Comparison of ENCODE assay signal across 8 cellular contexts in the genomic region with DNA sequence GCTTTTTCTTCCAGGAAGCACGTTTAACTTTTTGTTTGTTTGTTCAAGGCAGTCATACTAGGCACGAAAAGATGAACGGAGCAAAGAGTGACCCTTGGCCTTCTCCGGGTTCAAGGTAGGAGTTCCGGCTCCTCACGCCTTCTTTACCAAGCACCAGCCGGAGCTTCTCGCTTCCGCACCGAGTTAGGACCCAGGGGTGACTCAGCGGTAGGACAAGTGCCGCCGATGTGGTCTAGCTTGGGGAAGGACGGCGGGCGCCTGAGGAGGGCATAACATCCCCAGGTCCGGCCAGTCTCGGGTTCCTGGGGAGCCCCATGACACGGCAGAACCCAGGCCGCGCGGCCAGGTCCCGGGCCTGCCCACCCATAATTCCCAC. TPM values are rescaled to one million over a fixed set of nuclear protein-coding genes. Genes with fewer than 3 reads are reported as not detected.
DNase-seq lines count a peak whose midpoint lies in the region; ATAC-seq and TF ChIP-seq lines count a peak whose summit lies in the region.

No MANE protein-coding gene starts in this region.

- no peaks in the 10 kb centered on the region for H3K9me3 ChIP-seq in RWPE2 (ENCODE audit: severe bottlenecking)
- no peaks in the 10 kb centered on the region for H3K9me3 ChIP-seq in adrenal gland (replicated peaks in 1 of 3)
- H3K9me3 ChIP-seq in iPS-15b (ENCODE audit: control insufficient read depth, insufficient read depth, low read length): no peaks in the 10 kb centered on the region

- DNase-seq in AG08396 (ENCODE audit: low spot score) (peak; percentile 40), RWPE2 (ENCODE audit: low spot score) (peak; percentile 79), adrenal gland (peak in 6 of 7 donors; percentile 66 to 77 (median 71)), NCI-H446 (lab: John Stamatoyannopoulos, UW) (no peak)
- peak; percentile 39 to 53 (median 53) for DNase-seq in stimulated activated CD4-positive, alpha-beta T cell treated with anti-CD3 and anti-CD28 coated beads, Interleukin-12 subunit alpha, Interleukin-12 subunit beta, amount 100 ng/mL, for 48 hours (ENCODE audit: low read depth in 2 of 3, low spot score in 1 of 3)

- peak overlapping the region; percentile 87 for H3K4me3 ChIP-seq in RWPE2 (ENCODE audit: severe bottlenecking)
- peak overlapping the region; percentile 81 to 92 (median 87) for H3K4me3 ChIP-seq in adrenal gland
- peak overlapping the region; percentile 68 for H3K4me3 ChIP-seq in iPS-15b (ENCODE audit: low read depth, low read length)

- peak overlapping the region; percentile 91 for H3K27ac ChIP-seq in RWPE2 (ENCODE audit: poor library complexity, severe bottlenecking)
- H3K27ac ChIP-seq in adrenal gland: peak overlapping the region; percentile 40 to 96 (median 76)

- H3K27me3 ChIP-seq in RWPE2 (ENCODE audit: insufficient read depth, poor library complexity, severe bottlenecking) (no peaks in the 10 kb centered on the region), adrenal gland (no peaks in the 10 kb centered on the region), iPS-15b (ENCODE audit: control insufficient read depth, insufficient read depth, low read length) (no peaks in the 10 kb centered on the region)

- no peak for TF ChIP-seq CTCF in RWPE2 (IDR thresholded peaks at IDR 0.05; ENCODE audit: poor library complexity, severe bottlenecking)
- no peak for TF ChIP-seq CTCF in adrenal gland (IDR thresholded peaks at IDR 0.05)

- TF ChIP-seq POLR2A in adrenal gland (IDR thresholded peaks at IDR 0.05): no peak

- WGBS in adrenal gland, 4 donors: 0 to 1% (median 0%) methylated on average over 13 to 23 of the region's 23 CpGs

- intact Hi-C loops in adrenal gland (cut with DNase I): loop anchor here (5.0 to 10.0 kb wide), 3 partner anchors 56 to 109 kb away; a partner anchor contains a TSS

- ATAC-seq in GM18909 (IDR thresholded peaks at IDR 0.05; ENCODE audit: poor library complexity, unreplicated experiment) (peak; percentile 29), HG03196 (IDR thresholded peaks at IDR 0.05; ENCODE audit: unreplicated experiment) (peak; percentile 34), RWPE2 (ENCODE audit: low read depth) (peak; percentile 60)

- peaks cover 22% of the 10 kb centered on the region for H3K4me1 ChIP-seq in RWPE2 (ENCODE audit: insufficient read depth, poor library complexity, severe bottlenecking)
- H3K4me1 ChIP-seq in adrenal gland (replicated peaks in 1 of 2): peaks cover 13 to 37% of the 10 kb centered on the region in 2 donors
- no peaks in the 10 kb centered on the region for H3K4me1 ChIP-seq in iPS-15b (ENCODE audit: control insufficient read depth, insufficient read depth, low read length)

- peak overlapping the region; percentile 47 for H3K9ac ChIP-seq in iPS-15b (ENCODE audit: low read depth, low read length)

- peaks cover 29% of the 10 kb centered on the region for H3K36me3 ChIP-seq in RWPE2 (ENCODE audit: low read depth)
- H3K36me3 ChIP-seq in adrenal gland (replicated peaks in 1 of 2): peaks cover 0 to 12% of the 10 kb centered on the region in 2 donors
- peaks cover 4% of the 10 kb centered on the region for H3K36me3 ChIP-seq in iPS-15b (ENCODE audit: control insufficient read depth, insufficient read depth, low read length)

RNA-seq across cellular contexts. Expression of a gene that starts 0.4 kb away (rescaled TPM):
- 100 to 1,000 TPM in 1 of 8 donors, 10 to 100 TPM in 7; 22.8 to 142 (median 63.4) TPM for total RNA-seq in adrenal gland
- 100 to 1,000 TPM in 1 of 3 donors, 10 to 100 TPM in 2; 26.3 to 108 (median 40.1) TPM for polyA plus RNA-seq in adrenal gland

RNA-seq across cellular contexts. Expression of a gene that starts 28.2 kb away (rescaled TPM):
- total RNA-seq in adrenal gland: 10 to 100 TPM; 27.3 to 56.8 (median 42.2) TPM
- polyA plus RNA-seq in adrenal gland: 10 to 100 TPM; 13.4 to 14.6 (median 14.2) TPM

RNA-seq across cellular contexts. Expression of a gene that starts 40.5 kb away (rescaled TPM):
- total RNA-seq in adrenal gland: 10 to 100 TPM in 5 of 8 donors, 1 to 10 TPM in 3; 9.2 to 20.3 (median 13.7) TPM
- 10 to 100 TPM in 1 of 3 donors, 1 to 10 TPM in 2; 5.8 to 23.6 (median 8.5) TPM for polyA plus RNA-seq in adrenal gland

RNA-seq across cellular contexts. Expression of a gene that starts 57.8 kb away (rescaled TPM):
- total RNA-seq in adrenal gland: 10 to 100 TPM in 3 of 8 donors, 1 to 10 TPM in 5; 5.8 to 16.3 (median 9.0) TPM
- 100 to 1,000 TPM in 1 of 3 donors, 10 to 100 TPM in 1, 1 to 10 TPM in 1; 3.1 to 109 (median 45.5) TPM for polyA plus RNA-seq in adrenal gland

Comparison
In these comparisons a context has a peak if more than half of its experiments do, and no peak if none do; other contexts are left out.
1. DNase-seq: peak in AG08396 (single experiment), RWPE2 (single experiment), adrenal gland (6 of 7) and stimulated activated CD4-positive, alpha-beta T cell treated with anti-CD3 and anti-CD28 coated beads, Interleukin-12 subunit alpha, Interleukin-12 subunit beta, amount 100 ng/mL, for 48 hours (3 of 3); none in NCI-H446 (0 of 2).
2. Peak in every context shown above with its lines, with median percentiles within 50 percentile points of each other: ATAC-seq and H3K4me3 ChIP-seq.